23 cellular contexts compared by ENCODE assay signal in genomic region chr1:2495026-2495425, GRCh38. TPM values are rescaled to one million over a fixed set of nuclear protein-coding genes. Genes with fewer than 3 reads are reported as not detected.
"Had no signal": no experiment of that assay in that cellular context is flagged by ENCODE, and none has a peak within 500 bp of the region (broad histone marks: within the 10 kb centered on the region; RNA-seq: fewer than 3 reads in every experiment).

No MANE protein-coding gene starts in this region.

- H3K27me3 Mint-ChIP-seq: activated CD4-positive, alpha-beta memory T cell treated with anti-CD3 and anti-CD28 coated beads for 36 hours; activated CD8-positive, alpha-beta memory T cell treated with anti-CD3 and anti-CD28 coated beads, Interleukin-2, amount 10 ng/mL, durations not matched to agents 7 days and 5 days; activated T-helper 17 cell treated with anti-CD3 and anti-CD28 coated beads, Interleukin-2, amount 50 U/mL, for 72 hours; naive B cell had no signal

- H3K4me3 ChIP-seq: heart right ventricle, left ventricle myocardium inferior, stomach, upper lobe of left lung had no signal

- ATAC-seq: activated CD8-positive, alpha-beta memory T cell treated with anti-CD3 and anti-CD28 coated beads, Interleukin-2, amount 10 ng/mL, durations not matched to agents 7 days and 5 days; activated T-helper 17 cell treated with anti-CD3 and anti-CD28 coated beads, Interleukin-2, amount 50 U/mL, for 72 hours; heart right ventricle; right cardiac atrium had no signal

- H3K36me3 ChIP-seq: heart right ventricle, left ventricle myocardium inferior, stomach, upper lobe of left lung had no signal

- H3K9me3 Mint-ChIP-seq: activated CD4-positive, alpha-beta memory T cell treated with anti-CD3 and anti-CD28 coated beads for 36 hours; activated naive CD4-positive, alpha-beta T cell treated with anti-CD3 and anti-CD28 coated beads for 36 hours; activated T-helper 17 cell treated with anti-CD3 and anti-CD28 coated beads, Interleukin-2, amount 50 U/mL, for 72 hours; immature natural killer cell; naive B cell; neural crest cell had no signal

- H3K27ac Mint-ChIP-seq: activated CD4-positive, alpha-beta memory T cell treated with anti-CD3 and anti-CD28 coated beads for 36 hours; activated CD8-positive, alpha-beta memory T cell treated with anti-CD3 and anti-CD28 coated beads, Interleukin-2, amount 10 ng/mL, durations not matched to agents 7 days and 5 days; activated naive CD4-positive, alpha-beta T cell treated with anti-CD3 and anti-CD28 coated beads for 36 hours; activated T-helper 17 cell treated with anti-CD3 and anti-CD28 coated beads, Interleukin-2, amount 50 U/mL, for 72 hours; progenitor cell of endocrine pancreas had no signal

- DNase-seq: activated CD4-positive, alpha-beta memory T cell treated with anti-CD3 and anti-CD28 coated beads for 36 hours; activated CD4-positive, alpha-beta T cell treated with anti-CD3 and anti-CD28 coated beads for 4 hours; activated CD8-positive, alpha-beta memory T cell treated with anti-CD3 and anti-CD28 coated beads, Interleukin-2, amount 10 ng/mL, durations not matched to agents 7 days and 5 days; activated naive CD4-positive, alpha-beta T cell treated with anti-CD3 and anti-CD28 coated beads for 36 hours; anterior cingulate cortex; cortex of kidney; heart right ventricle; immature natural killer cell; kidney glomerular epithelial cell; left ventricle myocardium inferior; naive B cell; right cardiac atrium; stimulated activated CD4-positive, alpha-beta T cell treated with anti-CD3 and anti-CD28 coated beads, Interleukin-2, amount 100 ng/mL, for 24 hours; stomach had no signal

- H3K27me3 ChIP-seq: upper lobe of left lung had no signal

- H3K27ac ChIP-seq: heart right ventricle, left ventricle myocardium inferior, stomach, upper lobe of left lung had no signal

- H3K4me3 Mint-ChIP-seq: activated CD4-positive, alpha-beta memory T cell treated with anti-CD3 and anti-CD28 coated beads for 36 hours; activated CD8-positive, alpha-beta memory T cell treated with anti-CD3 and anti-CD28 coated beads, Interleukin-2, amount 10 ng/mL, durations not matched to agents 7 days and 5 days; activated naive CD4-positive, alpha-beta T cell treated with anti-CD3 and anti-CD28 coated beads for 36 hours; activated T-helper 17 cell treated with anti-CD3 and anti-CD28 coated beads, Interleukin-2, amount 50 U/mL, for 72 hours; brain; neural crest cell had no signal

- H3K36me3 Mint-ChIP-seq: activated CD4-positive, alpha-beta memory T cell treated with anti-CD3 and anti-CD28 coated beads for 36 hours; activated CD8-positive, alpha-beta memory T cell treated with anti-CD3 and anti-CD28 coated beads, Interleukin-2, amount 10 ng/mL, durations not matched to agents 7 days and 5 days; naive B cell had no signal

- H3K9me3 ChIP-seq: heart right ventricle, left ventricle myocardium inferior, stomach, upper lobe of left lung had no signal

- H3K4me1 ChIP-seq: heart right ventricle, left ventricle myocardium inferior had no signal

- H3K4me1 Mint-ChIP-seq: neural crest cell had no signal

RNA-seq across cellular contexts. Expression of gene PLCH2, which starts 18.9 kb away (rescaled TPM):
- total RNA-seq: progenitor cell of endocrine pancreas had no signal

RNA-seq across cellular contexts. Expression of gene HES5, which starts 35.0 kb away (rescaled TPM):
- total RNA-seq: activated CD8-positive, alpha-beta memory T cell treated with anti-CD3 and anti-CD28 coated beads, Interleukin-2, amount 10 ng/mL, durations not matched to agents 7 days and 5 days; activated naive CD4-positive, alpha-beta T cell treated with anti-CD3 and anti-CD28 coated beads for 36 hours; activated T-helper 17 cell treated with anti-CD3 and anti-CD28 coated beads, Interleukin-2, amount 50 U/mL, for 72 hours; mammary epithelial cell; mononuclear cell; osteoblast; T-helper 2 cell treated with Interferon-gamma antibody and Interleukin-4, amounts not matched to agents 100 ng/mL and 5 ng/mL, for 36 hours had no signal
